In genomic region chr14:69664865-69665526, GRCh38 we compare ENCODE assay signal across 12 cellular contexts. TPM values are rescaled to one million over a fixed set of nuclear protein-coding genes. Genes with fewer than 3 reads are reported as not detected.
DNase-seq lines count a peak whose midpoint lies in the region; ATAC-seq and TF ChIP-seq lines count a peak whose summit lies in the region.
"Had no signal": no experiment of that assay in that cellular context is flagged by ENCODE, and none has a peak within 500 bp of the region (broad histone marks: within the 10 kb centered on the region; RNA-seq: fewer than 3 reads in every experiment).

No MANE protein-coding gene starts in this region.

- TF ChIP-seq RAD21 in liver (IDR thresholded peaks at IDR 0.05) = no peak

- H3K36me3 ChIP-seq in liver (ENCODE audit: control insufficient read depth in 4 of 4, insufficient read depth in 3 of 4, low read depth in 1 of 4, low read length in 3 of 4) (peaks cover 0 to under 1% (median under 1%) of the 10 kb centered on the region in 4 donors), stomach (peaks cover 0 to 12% (median 5%) of the 10 kb centered on the region in 4 donors)

- intact Hi-C loops in stomach (cut with DNase I; ENCODE audit: low total_unique reads) = no loop called here

- TF ChIP-seq CTCF in liver (IDR thresholded peaks at IDR 0.05; ENCODE audit: low read depth, low read length, missing input control) (no peak), stomach (IDR thresholded peaks at IDR 0.05) (no peak)

- H3K4me1 Mint-ChIP-seq in IgD-negative memory B cell = peaks cover 64 to 78% (median 67%) of the 10 kb centered on the region in 3 donors

- 63 to 75% (median 71%) methylated on average over 7 of the region's 7 CpGs for WGBS in adipose tissue, 3 donors
- WGBS in liver = 59% methylated on average over 7 of the region's 7 CpGs
- WGBS in stomach, 5 donors = 65 to 71% (median 67%) methylated on average over 7 of the region's 7 CpGs

- ATAC-seq in HG02973 (IDR thresholded peaks at IDR 0.05; ENCODE audit: unreplicated experiment) = no peak

- H3K36me3 Mint-ChIP-seq in IgD-negative memory B cell = peaks cover 7% of the 10 kb centered on the region

- peaks cover 0 to 2% (median 2%) of the 10 kb centered on the region in 3 donors for H3K9me3 Mint-ChIP-seq in IgD-negative memory B cell

- H3K27ac ChIP-seq in adipose tissue (ENCODE audit: low read depth, low read length) = peak overlapping the region; percentile 51
- H3K27ac ChIP-seq in liver (ENCODE audit: low read depth in 1 of 2, low read length in 2 of 2) = peak overlapping the region in 1 of 2 donors; percentile 61
- peak overlapping the region; percentile 7 to 75 (median 60) for H3K27ac ChIP-seq in stomach
- H3K27ac ChIP-seq: SK-N-MC had no signal

- no peaks in the 10 kb centered on the region for H3K9me3 ChIP-seq in liver (ENCODE audit: control insufficient read depth in 4 of 4, low read length in 3 of 4)
- H3K9me3 ChIP-seq in stomach = no peaks in the 10 kb centered on the region

- H3K4me3 ChIP-seq in liver (ENCODE audit: low read depth in 1 of 3, low read length in 3 of 3) = no peak overlapping the region
- H3K4me3 ChIP-seq in stomach = no peak overlapping the region
- H3K4me3 ChIP-seq: SK-N-MC had no signal

- H3K27ac Mint-ChIP-seq in IgD-negative memory B cell = peak overlapping the region; percentile 5 to 89 (median 71)

- H3K4me3 Mint-ChIP-seq in IgD-negative memory B cell = peak overlapping the region in 3 of 4 donors; percentile 38 to 76 (median 63)

- no peaks in the 10 kb centered on the region for H3K27me3 ChIP-seq in liver (ENCODE audit: control insufficient read depth in 4 of 4, insufficient read depth in 4 of 4, low read length in 3 of 4)
- no peaks in the 10 kb centered on the region for H3K27me3 ChIP-seq in stomach

- no peak for TF ChIP-seq POLR2A in stomach (IDR thresholded peaks at IDR 0.05)

- no peak for DNase-seq in stomach
- DNase-seq in NCI-H2029 (lab: John Stamatoyannopoulos, UW) = no peak
- no peak for DNase-seq in NCI-H1105 treated with DMSO at 0.1 percent for 48 hours (lab: John Stamatoyannopoulos, UW)
- DNase-seq in dedifferentiated amniotic fluid mesenchymal stem cell (ENCODE audit: extremely low spot score) = no peak
- DNase-seq: effector CD8-positive, alpha-beta T cell; NCI-H1092; stimulated activated CD8-positive, alpha-beta memory T cell treated with anti-CD3 and anti-CD28 coated beads, Interleukin-4, amount 100 ng/mL, for 48 hours had no signal

- peaks cover 3% of the 10 kb centered on the region for H3K27me3 Mint-ChIP-seq in IgD-negative memory B cell

- TF ChIP-seq EP300 in stomach (IDR thresholded peaks at IDR 0.05) = no peak

- H3K4me1 ChIP-seq in liver (ENCODE audit: control insufficient read depth in 4 of 4, insufficient read depth in 4 of 4, low read length in 3 of 4) (peaks cover 6 to 34% (median 24%) of the 10 kb centered on the region in 4 donors), stomach (peaks cover 65 to 97% (median 79%) of the 10 kb centered on the region in 4 donors)

- H3K9ac ChIP-seq in liver (ENCODE audit: low read depth in 1 of 2, low read length in 2 of 2) = no peak overlapping the region

TF ChIP-seq in liver, 16 proteins besides CTCF, POLR2A, EP300 and RAD21:
- TF ChIP-seq ATF3 (IDR thresholded peaks at IDR 0.05) (no peak), HNF4A (conservative IDR thresholded peaks at IDR 0.05) (peak; percentile 18 to 30), RXRA (IDR thresholded peaks at IDR 0.05) (peak in 1 of 2 donors; percentile 47)

RNA-seq across cellular contexts. Expression of gene SUSD6, which starts 53.6 kb away (rescaled TPM):
- 14.3 TPM for polyA plus RNA-seq in IgD-negative memory B cell
- polyA plus RNA-seq in adipose tissue = 10 to 100 TPM in 2 of 3 donors, 1 to 10 TPM in 1; 9.1 to 24.4 (median 10.7) TPM
- total RNA-seq in liver = 10 to 100 TPM in 1 of 2 donors, 1 to 10 TPM in 1; 7.9 to 10.8 TPM
- 1 to 10 TPM; 6.8 to 7.4 TPM for polyA plus RNA-seq in liver
- total RNA-seq in stomach = 10 to 100 TPM; 23.7 to 39.0 (median 31.9) TPM
- polyA plus RNA-seq in stomach = 10 to 100 TPM in 1 of 3 donors, 1 to 10 TPM in 2; 4.9 to 10.3 (median 7.0) TPM
